In the genomic region with DNA sequence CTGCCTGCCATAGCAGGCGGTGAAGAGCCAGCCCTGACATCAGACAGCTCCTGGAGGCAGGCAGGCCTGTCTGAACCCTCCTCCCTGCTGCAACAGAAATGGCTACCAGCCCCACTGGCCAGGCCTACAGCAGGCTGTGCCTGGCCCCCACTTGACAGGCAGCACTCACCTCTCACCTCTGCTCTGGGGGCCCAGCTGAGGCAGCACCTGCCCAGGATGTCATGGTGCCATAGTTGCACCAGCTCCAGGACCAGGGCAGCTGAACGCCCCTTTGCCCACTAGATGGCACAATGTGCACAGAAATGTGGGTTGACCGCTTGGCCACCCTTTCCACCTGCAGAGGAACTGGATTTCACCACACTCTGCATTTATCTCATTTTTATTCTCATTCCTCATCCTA, we compare ENCODE assay signal across 8 cellular contexts. TPM values are rescaled to one million over a fixed set of nuclear protein-coding genes. Genes with fewer than 3 reads are reported as not detected.
DNase-seq lines count a peak whose midpoint lies in the region; ATAC-seq and TF ChIP-seq lines count a peak whose summit lies in the region.

No MANE protein-coding gene starts in this region.

- 22 to 31% methylated on average over 3 of the region's 3 CpGs for WGBS in lower leg skin, 2 donors

- intact Hi-C loops in lower leg skin (cut with DNase I; ENCODE audit: low total_unique reads): loop anchor here (10.0 kb wide), 1 partner anchor 238 kb away; no protein-coding TSS in a partner anchor

- H3K4me3 ChIP-seq in HFF-Myc (replicated peaks; ENCODE audit: low read depth, low read length) (no peak overlapping the region), lower leg skin (ENCODE audit: low read depth, poor library complexity, severe bottlenecking) (no peak overlapping the region)

- TF ChIP-seq POLR2A in lower leg skin (IDR thresholded peaks at IDR 0.05): no peak

- peak; percentile 77 for TF ChIP-seq CTCF in HFF-Myc (IDR thresholded peaks at IDR 0.05; ENCODE audit: low read depth, low read length, missing control alignments)
- TF ChIP-seq CTCF in lower leg skin (IDR thresholded peaks at IDR 0.05): peak in 1 of 3 donors; percentile 76

- peak; percentile 87 for DNase-seq in DMS53 (lab: John Stamatoyannopoulos, UW)
- DNase-seq in HFF-Myc (ENCODE audit: extremely low read depth, low read depth): no peak
- peak; percentile 50 for DNase-seq in NCI-H226
- peak; percentile 72 to 80 for DNase-seq in activated CD4-positive, alpha-beta T cell treated with anti-CD3 and anti-CD28 coated beads for 4 hours
- peak; percentile 90 for DNase-seq in cerebellum (ENCODE audit: low spot score)
- DNase-seq in lower leg skin (ENCODE audit: low spot score in 2 of 2): peak; percentile 71 to 94
- DNase-seq in stimulated activated CD8-positive, alpha-beta memory T cell treated with anti-CD3 and anti-CD28 coated beads, Interleukin-12 subunit alpha, Interleukin-12 subunit beta, amount 100 ng/mL, for 1 hour (ENCODE audit: low read depth): peak; percentile 53

- no peak for ATAC-seq in GM19467 (IDR thresholded peaks at IDR 0.05; ENCODE audit: unreplicated experiment)

RNA-seq across cellular contexts. Expression of a gene that starts 30.6 kb away (rescaled TPM):
- total RNA-seq in cerebellum (25.0 TPM), lower leg skin (10 to 100 TPM; 45.7 to 74.3 (median 52.0) TPM)

RNA-seq across cellular contexts. Expression of a gene that starts 30.7 kb away (rescaled TPM):
- 32.7 TPM for total RNA-seq in cerebellum
- 10 to 100 TPM; 73.4 to 91.2 (median 87.7) TPM for total RNA-seq in lower leg skin
